In the genomic region with DNA sequence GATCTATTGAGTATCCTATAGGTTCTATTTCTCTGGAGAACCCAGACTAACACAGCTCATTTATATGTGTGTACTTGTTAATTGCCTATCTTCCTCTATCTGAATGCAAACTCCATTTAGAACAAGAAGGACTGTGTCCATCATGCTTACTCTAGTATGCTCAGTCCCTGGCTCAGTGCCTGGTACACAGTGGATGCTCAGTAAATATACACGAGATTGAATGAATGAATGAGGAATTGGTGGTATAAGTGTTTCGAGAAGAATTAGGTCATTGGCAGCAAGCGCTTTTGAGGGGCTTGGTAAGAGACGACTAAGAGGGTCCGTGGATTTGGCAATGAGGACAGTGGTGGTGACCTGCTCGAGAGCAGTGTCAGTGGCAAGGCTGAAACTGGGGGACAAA, we compare ENCODE assay signal across 27 cellular contexts.
"Had no signal": no experiment of that assay in that cellular context is flagged by ENCODE, and none has a peak within 500 bp of the region (broad histone marks: within the 10 kb centered on the region; RNA-seq: fewer than 3 reads in every experiment).

No MANE protein-coding gene starts in this region.

- H3K4me3 Mint-ChIP-seq: activated CD4-positive, alpha-beta T cell treated with anti-CD3 and anti-CD28 coated beads for 36 hours; activated CD4-positive, alpha-beta T cell treated with anti-CD3 and anti-CD28 coated beads, Interleukin-2, amount 10 ng/mL, durations not matched to agents 7 days and 5 days; activated CD8-positive, alpha-beta T cell treated with anti-CD3 and anti-CD28 coated beads, Interleukin-2, amount 10 ng/mL, durations not matched to agents 7 days and 5 days; activated naive CD4-positive, alpha-beta T cell treated with anti-CD3 and anti-CD28 coated beads for 36 hours; activated naive CD8-positive, alpha-beta T cell; activated naive CD8-positive, alpha-beta T cell treated with anti-CD3 and anti-CD28 coated beads, Interleukin-2, amount 50 U/mL, for 24 hours; activated T-cell treated with anti-CD3 and anti-CD28 coated beads, Interleukin-2, amount 50 U/mL, for 24 hours; T-helper 1 cell treated with Interleukin-12 subunit alpha and Interleukin-12 subunit beta and Interleukin-4 antibody, amounts not matched to agents 30 μg/mL and 1 μg/mL, for 36 hours; T-helper 2 cell treated with Interferon-gamma antibody and Interleukin-4, amounts not matched to agents 5 μg/mL and 100 μg/mL, for 36 hours; WTC11 had no signal

- H3K9me3 Mint-ChIP-seq: activated CD4-positive, alpha-beta T cell treated with anti-CD3 and anti-CD28 coated beads, Interleukin-2, amount 10 ng/mL, durations not matched to agents 7 days and 5 days; activated naive CD8-positive, alpha-beta T cell treated with anti-CD3 and anti-CD28 coated beads, Interleukin-2, amount 50 U/mL, for 24 hours; activated T-helper 2 cell treated with anti-CD3 and anti-CD28 coated beads, Interferon-gamma antibody, Interleukin-2, Interleukin-4, amounts not matched to agents 10 μg/mL and 5 μg/mL and 100 μg/mL, durations not matched to agents 14 hours and 24 hours and 36 hours; T-helper 1 cell treated with Interleukin-12 subunit alpha and Interleukin-12 subunit beta and Interleukin-4 antibody, amounts not matched to agents 30 μg/mL and 1 μg/mL, for 36 hours; T-helper 2 cell treated with Interferon-gamma antibody and Interleukin-4, amounts not matched to agents 5 μg/mL and 100 μg/mL, for 36 hours had no signal

- DNase-seq: activated CD4-positive, alpha-beta T cell treated with anti-CD3 and anti-CD28 coated beads for 36 hours; activated CD4-positive, alpha-beta T cell treated with anti-CD3 and anti-CD28 coated beads, Interleukin-2, amount 10 ng/mL, durations not matched to agents 7 days and 5 days; activated CD4-positive, alpha-beta T cell treated with anti-CD3 and anti-CD28 coated beads, Interleukin-2, amount 50 U/mL, for 48 hours; activated CD8-positive, alpha-beta T cell treated with anti-CD3 and anti-CD28 coated beads, Interleukin-2, amount 10 ng/mL, durations not matched to agents 7 days and 5 days; activated gamma-delta T cell; activated naive CD4-positive, alpha-beta T cell treated with anti-CD3 and anti-CD28 coated beads for 36 hours; activated naive CD8-positive, alpha-beta T cell treated with anti-CD3 and anti-CD28 coated beads, Interleukin-2, amount 50 U/mL, for 24 hours; activated T-cell treated with anti-CD3 and anti-CD28 coated beads, Interleukin-2, amount 50 U/mL, for 24 hours; NCI-H1092 treated with DMSO at 0.1 percent for 48 hours; NCI-H1417; NCI-H187 treated with DMSO at 0.1 percent for 48 hours; NCI-H2081; NCI-H345; NCI-H524 treated with DMSO at 0.1 percent for 48 hours; SHP77 treated with DMSO at 0.1 percent for 48 hours; SK-N-SH had no signal

- H3K27me3 Mint-ChIP-seq: activated CD4-positive, alpha-beta T cell treated with anti-CD3 and anti-CD28 coated beads, Interleukin-2, amount 10 ng/mL, durations not matched to agents 7 days and 5 days had no signal

- H3K9me3 ChIP-seq: ascending aorta, SK-N-SH had no signal

- H3K27ac Mint-ChIP-seq: activated CD4-positive, alpha-beta T cell treated with anti-CD3 and anti-CD28 coated beads for 36 hours; activated CD4-positive, alpha-beta T cell treated with anti-CD3 and anti-CD28 coated beads, Interleukin-2, amount 10 ng/mL, durations not matched to agents 7 days and 5 days; activated CD8-positive, alpha-beta T cell treated with anti-CD3 and anti-CD28 coated beads, Interleukin-2, amount 10 ng/mL, durations not matched to agents 7 days and 5 days; activated naive CD4-positive, alpha-beta T cell treated with anti-CD3 and anti-CD28 coated beads for 36 hours; activated naive CD8-positive, alpha-beta T cell; activated naive CD8-positive, alpha-beta T cell treated with anti-CD3 and anti-CD28 coated beads, Interleukin-2, amount 50 U/mL, for 24 hours; activated T-cell treated with anti-CD3 and anti-CD28 coated beads, Interleukin-2, amount 50 U/mL, for 24 hours; activated T-helper 2 cell treated with anti-CD3 and anti-CD28 coated beads, Interferon-gamma antibody, Interleukin-2, Interleukin-4, amounts not matched to agents 10 μg/mL and 5 μg/mL and 100 μg/mL, durations not matched to agents 14 hours and 24 hours and 36 hours; T-helper 1 cell treated with Interleukin-12 subunit alpha and Interleukin-12 subunit beta and Interleukin-4 antibody, amounts not matched to agents 30 μg/mL and 1 μg/mL, for 36 hours; T-helper 2 cell treated with Interferon-gamma antibody and Interleukin-4, amounts not matched to agents 5 μg/mL and 100 μg/mL, for 36 hours; WTC11 had no signal

- H3K27ac ChIP-seq: ascending aorta, cardiac muscle cell, SJSA1 had no signal

- H3K36me3 Mint-ChIP-seq: activated naive CD8-positive, alpha-beta T cell had no signal

- H3K27me3 ChIP-seq: ascending aorta, cardiac muscle cell, SJSA1 had no signal

- ATAC-seq: activated CD4-positive, alpha-beta T cell treated with anti-CD3 and anti-CD28 coated beads for 36 hours; activated CD4-positive, CD25-positive, alpha-beta regulatory T cell treated with anti-CD3 and anti-CD28 coated beads, Interleukin-2, amount 50 U/mL, for 24 hours; activated CD8-positive, alpha-beta T cell treated with anti-CD3 and anti-CD28 coated beads, Interleukin-2, amount 10 ng/mL, durations not matched to agents 7 days and 5 days; activated naive CD8-positive, alpha-beta T cell treated with anti-CD3 and anti-CD28 coated beads, Interleukin-2, amount 50 U/mL, for 24 hours; K562; Panc1; WTC11 had no signal

- H3K4me1 Mint-ChIP-seq: activated CD4-positive, alpha-beta T cell treated with anti-CD3 and anti-CD28 coated beads for 36 hours; activated CD4-positive, alpha-beta T cell treated with anti-CD3 and anti-CD28 coated beads, Interleukin-2, amount 10 ng/mL, durations not matched to agents 7 days and 5 days; activated naive CD8-positive, alpha-beta T cell treated with anti-CD3 and anti-CD28 coated beads, Interleukin-2, amount 50 U/mL, for 24 hours had no signal
